Comparison of ENCODE assay signal across 24 cellular contexts in genomic region chr1:20684050-20684620, GRCh38. TPM values are rescaled to one million over a fixed set of nuclear protein-coding genes. Genes with fewer than 3 reads are reported as not detected.
A peak's percentile ranks its signal among the peaks of the same experiment; 100 is the strongest.
DNase-seq lines count a peak whose midpoint lies in the region; ATAC-seq and TF ChIP-seq lines count a peak whose summit lies in the region.
"Had no signal": no experiment of that assay in that cellular context is flagged by ENCODE, and none has a peak within 500 bp of the region (broad histone marks: within the 10 kb centered on the region; RNA-seq: fewer than 3 reads in every experiment).

No MANE protein-coding gene starts in this region.

- H3K4ac ChIP-seq in trophoblast cell (ENCODE audit: low read depth, low read length) = no peak overlapping the region

- H3K9me3 Mint-ChIP-seq in activated naive CD4-positive, alpha-beta T cell treated with anti-CD3 and anti-CD28 coated beads for 36 hours = no peaks in the 10 kb centered on the region
- H3K9me3 Mint-ChIP-seq: activated CD4-positive, alpha-beta T cell treated with anti-CD3 and anti-CD28 coated beads, Interleukin-2, amount 10 ng/mL, durations not matched to agents 24 days and 14 days; central memory CD8-positive, alpha-beta T cell; natural killer cell had no signal

- CTCF ChIA-PET in mammary epithelial cell (lab: Charles Lee; ENCODE audit: low non-redundant PET) = no interaction called here
- CTCF ChIA-PET in activated naive CD4-positive, alpha-beta T cell treated with anti-CD3 and anti-CD28 coated beads for 36 hours (lab: Charles Lee) = interaction anchor here (1.9 kb wide), 1 partner anchor 13 kb away, joined by 7 read pairs; no protein-coding TSS in a partner anchor

- H4K91ac ChIP-seq in trophoblast cell (ENCODE audit: low read depth, low read length) = no peak overlapping the region

- no peak overlapping the region for H3K18ac ChIP-seq in trophoblast cell (ENCODE audit: low read length)

- no peak overlapping the region for H2BK5ac ChIP-seq in trophoblast cell (ENCODE audit: low read depth, low read length, poor library complexity)

- 96% methylated on average over 4 of the region's 13 CpGs for WGBS in mammary epithelial cell (ENCODE audit: low coverage, missing lambda C conversion rate)
- 66% methylated on average over 13 of the region's 13 CpGs for WGBS in right cardiac atrium
- no CpG with 5 or more reads among the region's 13 CpGs for WGBS in trophoblast cell (ENCODE audit: extremely low coverage, insufficient coverage, insufficient read length)

- intact Hi-C loops in breast epithelium (cut with DNase I; ENCODE audit: low total_unique reads) (loop anchor here (5.0 kb wide), 1 partner anchor 968 kb away; no protein-coding TSS in a partner anchor), mammary epithelial cell (cut with micrococcal nuclease) (no loop called here), right cardiac atrium (cut with DNase I) (no loop called here), vagina (cut with DNase I) (no loop called here)
- intact Hi-C loops in activated naive CD4-positive, alpha-beta T cell treated with anti-CD3 and anti-CD28 coated beads for 36 hours (cut with micrococcal nuclease) = no loop called here

- H2BK120ac ChIP-seq in trophoblast cell (ENCODE audit: insufficient read depth, low read length, poor library complexity) = no peak overlapping the region

- no peak overlapping the region for H3K4me3 Mint-ChIP-seq in activated naive CD4-positive, alpha-beta T cell treated with anti-CD3 and anti-CD28 coated beads for 36 hours
- H3K4me3 Mint-ChIP-seq: activated CD4-positive, alpha-beta T cell treated with anti-CD3 and anti-CD28 coated beads, Interleukin-2, amount 10 ng/mL, durations not matched to agents 24 days and 14 days; central memory CD8-positive, alpha-beta T cell; natural killer cell had no signal

- H3K27ac ChIP-seq in breast epithelium (peak overlapping the region; percentile 25 to 89), mammary epithelial cell (ENCODE audit: insufficient read depth, low read depth, low read length) (no peak overlapping the region), right cardiac atrium (ENCODE audit: low read length) (peak overlapping the region; percentile 72), trophoblast cell (ENCODE audit: low read depth, low read length) (no peak overlapping the region), vagina (peak overlapping the region; percentile 35)
- H3K27ac ChIP-seq: GM23248, KMS-11 had no signal

- H3K23ac ChIP-seq in trophoblast cell (ENCODE audit: low read length) = no peak overlapping the region

- ATAC-seq in right cardiac atrium = no peak
- ATAC-seq: natural killer cell had no signal

- H3K79me2 ChIP-seq in mammary epithelial cell (ENCODE audit: insufficient read depth, low read length) (no peaks in the 10 kb centered on the region), trophoblast cell (ENCODE audit: control insufficient read depth, insufficient read depth, low read length, poor library complexity) (no peaks in the 10 kb centered on the region)

- no peak overlapping the region for H3K14ac ChIP-seq in trophoblast cell (ENCODE audit: low read length)

- H3K9me3 ChIP-seq in breast epithelium (no peaks in the 10 kb centered on the region), mammary epithelial cell (replicated peaks; ENCODE audit: insufficient read depth, low read length) (no peaks in the 10 kb centered on the region), right cardiac atrium (ENCODE audit: control insufficient read depth, low read length) (no peaks in the 10 kb centered on the region), trophoblast cell (ENCODE audit: insufficient read depth, low read depth, low read length) (no peaks in the 10 kb centered on the region), vagina (no peaks in the 10 kb centered on the region)
- H3K9me3 ChIP-seq: prostate gland had no signal

- H3K36me3 Mint-ChIP-seq in activated naive CD4-positive, alpha-beta T cell treated with anti-CD3 and anti-CD28 coated beads for 36 hours (ENCODE audit: low read depth) = no peaks in the 10 kb centered on the region
- H3K36me3 Mint-ChIP-seq: natural killer cell had no signal

- no TSS peak for BruUV-seq in mammary epithelial cell (replicated peaks; lab: Mats Ljungman, UMichigan)

- H3K4me2 ChIP-seq in mammary epithelial cell (ENCODE audit: insufficient read depth, low read depth, low read length) (no peak overlapping the region), trophoblast cell (ENCODE audit: low read length) (no peak overlapping the region)
- H3K4me2 ChIP-seq: KMS-11 had no signal

- DNase-seq in breast epithelium (ENCODE audit: low spot score in 2 of 2) (no peak), mammary epithelial cell (no peak), right cardiac atrium (peak in 1 of 3 donors; percentile 57), trophoblast cell (no peak), vagina (ENCODE audit: extremely low spot score in 2 of 2) (no peak), NCI-H345 treated with DMSO at 0.1 percent for 48 hours (lab: John Stamatoyannopoulos, UW; ENCODE audit: unreplicated experiment) (no peak)
- no peak for DNase-seq in stimulated activated naive CD4-positive, alpha-beta T cell (lab: John Stamatoyannopoulos, UW)
- no peak for DNase-seq in activated naive CD4-positive, alpha-beta T cell treated with anti-CD3 and anti-CD28 coated beads for 36 hours
- DNase-seq: 8988T; activated CD4-positive, alpha-beta T cell treated with anti-CD3 and anti-CD28 coated beads, Interleukin-2, amount 10 ng/mL, durations not matched to agents 24 days and 14 days; activated CD8-positive, alpha-beta memory T cell treated with anti-CD3 and anti-CD28 coated beads, Interleukin-2, amount 50 U/mL, for 4 hours; amniotic stem cell; Calu3; effector memory CD4-positive, alpha-beta T cell; GM23248; mesendoderm; natural killer cell; NCI-H1092; NCI-H2081 treated with DMSO at 0.1 percent for 48 hours; NCI-H510A; SW 1271 had no signal

- TF ChIP-seq POLR2A in breast epithelium (IDR thresholded peaks at IDR 0.05) (no peak), vagina (IDR thresholded peaks at IDR 0.05) (no peak)

- no peak overlapping the region for H4K12ac ChIP-seq in trophoblast cell (ENCODE audit: low read depth, low read length)

- no peak overlapping the region for H2AFZ ChIP-seq in mammary epithelial cell (ENCODE audit: low read depth, low read length)
- no peak overlapping the region for H2AFZ ChIP-seq in trophoblast cell (ENCODE audit: insufficient read depth, low read length, poor library complexity)
- H2AFZ ChIP-seq: GM23248 had no signal

- H3K27me3 ChIP-seq in breast epithelium (no peaks in the 10 kb centered on the region), mammary epithelial cell (ENCODE audit: insufficient read depth, low read length) (no peaks in the 10 kb centered on the region), right cardiac atrium (ENCODE audit: control insufficient read depth, insufficient read depth) (no peaks in the 10 kb centered on the region), trophoblast cell (ENCODE audit: insufficient read depth, low read length) (no peaks in the 10 kb centered on the region), vagina (no peaks in the 10 kb centered on the region)

- no peak overlapping the region for H4K8ac ChIP-seq in trophoblast cell (ENCODE audit: low read depth, low read length)

- in situ Hi-C loops in mammary epithelial cell (cut with MboI; ENCODE audit: low sequenced_read_pairs in 2 of 2) = no loop called here

- H3K79me1 ChIP-seq in trophoblast cell (ENCODE audit: low read length) = no peaks in the 10 kb centered on the region

- H3K27ac Mint-ChIP-seq in activated naive CD4-positive, alpha-beta T cell treated with anti-CD3 and anti-CD28 coated beads for 36 hours = no peak overlapping the region
- H3K27ac Mint-ChIP-seq: activated CD4-positive, alpha-beta T cell treated with anti-CD3 and anti-CD28 coated beads, Interleukin-2, amount 10 ng/mL, durations not matched to agents 24 days and 14 days; natural killer cell had no signal

- no peak overlapping the region for H2BK12ac ChIP-seq in trophoblast cell (ENCODE audit: low read length)

- TF ChIP-seq CTCF in breast epithelium (IDR thresholded peaks at IDR 0.05) = no peak
- TF ChIP-seq CTCF in mammary epithelial cell (conservative IDR thresholded peaks at IDR 0.05 in 1 of 2, IDR thresholded peaks at IDR 0.05 in 1 of 2; ENCODE audit: extremely low read depth in 1 of 2, insufficient read depth in 1 of 2, low read depth in 1 of 2, low read length in 2 of 2) = no peak
- TF ChIP-seq CTCF in vagina (IDR thresholded peaks at IDR 0.05) = no peak

- H3K4me3 ChIP-seq in breast epithelium (peak overlapping the region; percentile 20 to 56 (median 31)), mammary epithelial cell (replicated peaks in 1 of 3; ENCODE audit: insufficient read depth in 1 of 3, low read depth in 2 of 3, low read length in 3 of 3) (no peak overlapping the region), right cardiac atrium (ENCODE audit: low read length) (peak overlapping the region; percentile 30), trophoblast cell (ENCODE audit: low read depth, low read length) (peak overlapping the region; percentile 34), vagina (peak overlapping the region; percentile 8 to 25)
- H3K4me3 ChIP-seq: GM23248 had no signal

- H3K4me1 ChIP-seq in breast epithelium (no peaks in the 10 kb centered on the region), mammary epithelial cell (ENCODE audit: insufficient read depth, low read length) (no peaks in the 10 kb centered on the region), right cardiac atrium (ENCODE audit: control insufficient read depth, insufficient read depth, low read length) (peaks cover 3% of the 10 kb centered on the region), trophoblast cell (ENCODE audit: control insufficient read depth in 1 of 2, insufficient read depth in 2 of 2, low read length in 2 of 2) (no peaks in the 10 kb centered on the region), vagina (no peaks in the 10 kb centered on the region)
- H3K4me1 ChIP-seq: prostate gland had no signal

- no peaks in the 10 kb centered on the region for H3K4me1 Mint-ChIP-seq in activated naive CD4-positive, alpha-beta T cell treated with anti-CD3 and anti-CD28 coated beads for 36 hours (ENCODE audit: low read depth)
- H3K4me1 Mint-ChIP-seq: central memory CD8-positive, alpha-beta T cell; natural killer cell had no signal

- H3K36me3 ChIP-seq in breast epithelium (no peaks in the 10 kb centered on the region), mammary epithelial cell (ENCODE audit: insufficient read depth, low read length) (no peaks in the 10 kb centered on the region), trophoblast cell (ENCODE audit: control insufficient read depth in 1 of 2, insufficient read depth in 2 of 2, low read length in 2 of 2) (no peaks in the 10 kb centered on the region), vagina (no peaks in the 10 kb centered on the region)
- H3K36me3 ChIP-seq: prostate gland had no signal

- no peak overlapping the region for H2AK5ac ChIP-seq in trophoblast cell (ENCODE audit: low read length)

- dilution Hi-C loops in mammary epithelial cell (cut with HindIII; ENCODE audit: low sequenced_read_pairs) = loop anchor here (10.0 kb wide), 1 partner anchor 561 kb away; no protein-coding TSS in a partner anchor

- no peak overlapping the region for H3K9ac ChIP-seq in mammary epithelial cell (ENCODE audit: insufficient read depth, low read length)
- H3K9ac ChIP-seq in trophoblast cell (ENCODE audit: low read length) = no peak overlapping the region
- H3K9ac ChIP-seq: GM23248, KMS-11 had no signal

- H4K20me1 ChIP-seq in mammary epithelial cell (ENCODE audit: insufficient read depth, low read length) = no peaks in the 10 kb centered on the region

- H3K27me3 Mint-ChIP-seq in activated naive CD4-positive, alpha-beta T cell treated with anti-CD3 and anti-CD28 coated beads for 36 hours (ENCODE audit: low read depth) = peaks cover 2% of the 10 kb centered on the region

RNA-seq across cellular contexts. Expression of gene DDOST, which starts 23.0 kb away (rescaled TPM):
- 100 to 1,000 TPM; 127 to 145 (median 138) TPM for total RNA-seq in breast epithelium
- total RNA-seq in mammary epithelial cell = 100 to 1,000 TPM; 181 to 238 TPM
- polyA plus RNA-seq in mammary epithelial cell = 320 TPM
- polyA minus RNA-seq in mammary epithelial cell = 162 TPM
- total RNA-seq in right cardiac atrium = 100 to 1,000 TPM; 107 to 143 (median 124) TPM
- 123 TPM for polyA plus RNA-seq in right cardiac atrium
- polyA plus RNA-seq in trophoblast cell (2013) = 241 and 250 TPM in 2 replicates
- total RNA-seq in vagina = 84.5 TPM
- 100 to 1,000 TPM; 167 to 169 TPM for total RNA-seq in activated naive CD4-positive, alpha-beta T cell treated with anti-CD3 and anti-CD28 coated beads for 36 hours

RNA-seq across cellular contexts. Expression of gene KIF17, which starts 33.7 kb away (rescaled TPM):
- total RNA-seq in breast epithelium (1 to 10 TPM; 1.8 to 3.5 (median 2.0) TPM), mammary epithelial cell (under 1 TPM; 0.83 to 0.99 TPM), right cardiac atrium (1 to 10 TPM; 2.0 to 4.8 (median 3.6) TPM), vagina (2.5 TPM)
- polyA plus RNA-seq in mammary epithelial cell (0.41 TPM), right cardiac atrium (6.4 TPM)
- not detected for polyA minus RNA-seq in mammary epithelial cell
- 1.4 TPM in 2 replicates for polyA plus RNA-seq in trophoblast cell (2013)
- not detected for total RNA-seq in activated naive CD4-positive, alpha-beta T cell treated with anti-CD3 and anti-CD28 coated beads for 36 hours
- total RNA-seq: activated CD4-positive, alpha-beta T cell treated with anti-CD3 and anti-CD28 coated beads, Interleukin-2, amount 10 ng/mL, durations not matched to agents 24 days and 14 days; Calu3; natural killer cell had no signal

RNA-seq across cellular contexts. Expression of gene SH2D5, which starts 48.4 kb away (rescaled TPM):
- total RNA-seq in breast epithelium (under 1 TPM in 2 of 3 donors, not detected in 1; under 0.01 to 0.29 TPM), mammary epithelial cell (10 to 100 TPM; 13.2 to 65.3 TPM), right cardiac atrium (under 1 TPM in 3 of 4 donors, not detected in 1; 0.11 to 0.45 (median 0.18) TPM), vagina (not detected)
- polyA plus RNA-seq in mammary epithelial cell (20.7 TPM), right cardiac atrium (0.11 TPM)
- 21.3 TPM for polyA minus RNA-seq in mammary epithelial cell
- 2.9 and 3.1 TPM in 2 replicates for polyA plus RNA-seq in trophoblast cell (2013)
- total RNA-seq in activated naive CD4-positive, alpha-beta T cell treated with anti-CD3 and anti-CD28 coated beads for 36 hours = under 1 TPM; 0.15 to 0.29 TPM
- total RNA-seq: natural killer cell had no signal

RNA-seq across cellular contexts. Expression of gene PINK1, which starts 50.9 kb away (rescaled TPM):
- 100 to 1,000 TPM in 1 of 3 donors, 10 to 100 TPM in 2; 92.1 to 146 (median 94.1) TPM for total RNA-seq in breast epithelium
- 10 to 100 TPM; 57.2 to 90.0 TPM for total RNA-seq in mammary epithelial cell
- polyA plus RNA-seq in mammary epithelial cell = 55.6 TPM
- 23.6 TPM for polyA minus RNA-seq in mammary epithelial cell
- 100 to 1,000 TPM; 143 to 161 (median 156) TPM for total RNA-seq in right cardiac atrium
- 215 TPM for polyA plus RNA-seq in right cardiac atrium
- polyA plus RNA-seq in trophoblast cell (2013) = 21.6 and 21.9 TPM in 2 replicates
- 113 TPM for total RNA-seq in vagina
- 1 to 10 TPM; 1.4 to 1.5 TPM for total RNA-seq in activated naive CD4-positive, alpha-beta T cell treated with anti-CD3 and anti-CD28 coated beads for 36 hours

Comparison
In these comparisons a context has a peak if more than half of its experiments do, and no peak if none do; other contexts are left out.
1. H3K27ac ChIP-seq: peak in breast epithelium (2 of 2), right cardiac atrium (single experiment) and vagina (single experiment); none in mammary epithelial cell (single experiment) and trophoblast cell (single experiment).
2. H3K4me3 ChIP-seq: peak in breast epithelium (3 of 3), right cardiac atrium (single experiment), trophoblast cell (single experiment) and vagina (2 of 2); none in mammary epithelial cell (0 of 3).
3. RNA of gene SH2D5, which starts 48.4 kb away (total RNA-seq): 13.2 to 65.3 TPM in mammary epithelial cell; 0.15 to 0.29 TPM in activated naive CD4-positive, alpha-beta T cell treated with anti-CD3 and anti-CD28 coated beads for 36 hours, 0.11 to 0.45 TPM in right cardiac atrium, under 0.01 to 0.29 TPM in breast epithelium and not detected in vagina (single experiment); every median in the first group is over 4 times any median in the second.